ENCODE assay signal across 28 cellular contexts in the genomic region with DNA sequence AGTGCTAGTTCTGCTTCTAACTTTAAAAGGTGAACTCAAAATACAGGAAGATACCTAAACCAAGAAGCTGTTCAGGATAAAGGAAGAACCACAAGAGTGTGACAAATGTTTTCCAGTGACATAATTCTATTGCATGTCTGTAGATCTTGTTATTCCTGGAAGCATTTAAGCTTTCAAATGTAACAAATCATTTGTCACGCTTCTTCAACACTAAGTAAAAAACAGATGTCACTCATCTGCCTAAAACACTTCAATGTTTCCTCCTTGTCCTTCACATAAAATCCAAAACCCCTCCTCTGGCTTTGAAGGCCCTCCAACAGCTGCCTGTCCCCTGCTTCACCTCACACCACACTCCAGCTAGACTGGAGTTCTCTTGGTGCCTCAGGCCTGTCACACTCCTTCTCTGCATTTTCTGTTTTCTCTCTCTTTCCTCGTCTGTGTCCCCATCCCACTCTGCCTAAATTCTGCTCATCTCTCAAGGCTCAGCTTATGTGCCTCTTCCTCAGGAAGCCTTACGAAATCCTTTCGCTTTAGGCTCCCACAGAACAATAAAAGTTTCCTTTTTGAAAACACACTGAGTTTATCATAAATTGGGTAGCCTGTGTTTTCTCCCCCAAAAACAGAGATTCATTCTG. TPM values are rescaled to one million over a fixed set of nuclear protein-coding genes. Genes with fewer than 3 reads are reported as not detected.
DNase-seq lines count a peak whose midpoint lies in the region; ATAC-seq, FAIRE-seq and TF ChIP-seq lines count a peak whose summit lies in the region.
"Had no signal": no experiment of that assay in that cellular context is flagged by ENCODE, and none has a peak within 500 bp of the region (broad histone marks: within the 10 kb centered on the region; RNA-seq: fewer than 3 reads in every experiment).

No MANE protein-coding gene starts in this region.

- H3K79me2 ChIP-seq in K562 (ENCODE audit: control insufficient read depth, insufficient read depth, low read length) (no peaks in the 10 kb centered on the region), GM23338 (replicated peaks; ENCODE audit: insufficient read depth) (no peaks in the 10 kb centered on the region)

- H2AFZ ChIP-seq in K562 (ENCODE audit: low read depth, low read length) (no peak overlapping the region), GM23338 (no peak overlapping the region)

- H3K27me3 ChIP-seq in K562 (ENCODE audit: control insufficient read depth in 2 of 2, insufficient read depth in 2 of 2, low read length in 2 of 2), result peaks cover 21 to 51% of the 10 kb centered on the region in 2 experiments
- no peaks in the 10 kb centered on the region for H3K27me3 ChIP-seq in aorta (ENCODE audit: control insufficient read depth in 1 of 2, insufficient read depth in 2 of 2, low read length in 1 of 2)
- H3K27me3 ChIP-seq in GM23338 (ENCODE audit: insufficient read depth), result no peaks in the 10 kb centered on the region
- H3K27me3 ChIP-seq: esophagus muscularis mucosa, gastrocnemius medialis had no signal

- H3K9me3 ChIP-seq in K562 (replicated peaks; ENCODE audit: control insufficient read depth, insufficient read depth, low read depth, low read length) (no peaks in the 10 kb centered on the region), aorta (ENCODE audit: control insufficient read depth, low read length) (no peaks in the 10 kb centered on the region)
- H3K9me3 ChIP-seq: esophagus muscularis mucosa, gastrocnemius medialis, thoracic aorta had no signal

- H3K4me2 ChIP-seq in K562 (ENCODE audit: insufficient read depth, low read length) (no peak overlapping the region), GM23338 (no peak overlapping the region)

- peaks cover 15% of the 10 kb centered on the region for H3K4me1 Mint-ChIP-seq in activated naive CD4-positive, alpha-beta T cell treated with anti-CD3 and anti-CD28 coated beads, Interleukin-2, amount 50 U/mL, for 24 hours
- peaks cover 23% of the 10 kb centered on the region for H3K4me1 Mint-ChIP-seq in stimulated activated naive CD8-positive, alpha-beta T cell treated with anti-CD3 and anti-CD28 coated beads, Interleukin-15, Interleukin-2, amounts not matched to agents 100 ng/mL and 50 ng/mL, for 24 hours (ENCODE audit: low read depth)
- H3K4me1 Mint-ChIP-seq in GM23338, result peaks cover 19% of the 10 kb centered on the region
- H3K4me1 Mint-ChIP-seq: brain; stimulated activated memory B cell treated with anti-CD40 and anti-IgM and Interleukin-4, amounts not matched to agents 10 μg/mL and 1 μg/mL and 100 μg/mL, for 72 hours had no signal

- H3K9me1 ChIP-seq in K562 (ENCODE audit: control insufficient read depth, insufficient read depth, low read length), result no peaks in the 10 kb centered on the region

- no peak for FAIRE-seq in K562 (lab: Jason Lieb, UNC)
- FAIRE-seq: TTC549 had no signal

- no peak overlapping the region for H3K27ac ChIP-seq in K562 (ENCODE audit: extremely low read depth, low read depth, low read length)
- H3K27ac ChIP-seq in aorta (ENCODE audit: low read depth in 1 of 2, low read length in 2 of 2), result no peak overlapping the region
- no peak overlapping the region for H3K27ac ChIP-seq in GM23338 (ENCODE audit: low read depth)
- H3K27ac ChIP-seq: esophagus muscularis mucosa, gastrocnemius medialis, skin epidermis, thoracic aorta had no signal

- TF ChIP-seq CTCF in K562 (IDR thresholded peaks at IDR 0.05 in 2 of 3, conservative IDR thresholded peaks at IDR 0.05 in 1 of 3; ENCODE audit: insufficient read depth in 2 of 3, low read depth in 1 of 3, low read length in 3 of 3), result no peak
- no peak for TF ChIP-seq CTCF in GM23338 (conservative IDR thresholded peaks at IDR 0.05; ENCODE audit: low read depth in 2 of 2)

- POLR2A ChIA-PET in K562 (lab: Yijun Ruan, JAX), result interaction anchor here (1.4 kb wide), 1 partner anchor 10 kb away, joined by 4 read pairs; no protein-coding TSS in a partner anchor

- no peaks in the 10 kb centered on the region for H3K36me3 Mint-ChIP-seq in activated naive CD4-positive, alpha-beta T cell treated with anti-CD3 and anti-CD28 coated beads, Interleukin-2, amount 50 U/mL, for 24 hours
- H3K36me3 Mint-ChIP-seq in stimulated activated naive CD8-positive, alpha-beta T cell treated with anti-CD3 and anti-CD28 coated beads, Interleukin-15, Interleukin-2, amounts not matched to agents 100 ng/mL and 50 ng/mL, for 24 hours (ENCODE audit: low read depth), result no peaks in the 10 kb centered on the region
- no peaks in the 10 kb centered on the region for H3K36me3 Mint-ChIP-seq in GM23338 (ENCODE audit: low read depth)
- H3K36me3 Mint-ChIP-seq: brain; CD8-positive, alpha-beta T cell; stimulated activated memory B cell treated with anti-CD40 and anti-IgM and Interleukin-4, amounts not matched to agents 10 μg/mL and 1 μg/mL and 100 μg/mL, for 72 hours had no signal

- no peak for TF ChIP-seq RAD21 in K562 (CRISPR knock-in tag; conservative IDR thresholded peaks at IDR 0.05 in 1 of 2, IDR thresholded peaks at IDR 0.05 in 1 of 2)

- no peak for TF ChIP-seq EP300 in K562 (IDR thresholded peaks at IDR 0.05; ENCODE audit: low read length)

- no peaks in the 10 kb centered on the region for H3K36me3 ChIP-seq in K562 (ENCODE audit: control insufficient read depth, insufficient read depth, low read length)
- H3K36me3 ChIP-seq in aorta (ENCODE audit: control insufficient read depth in 1 of 2, insufficient read depth in 2 of 2, low read length in 1 of 2), result no peaks in the 10 kb centered on the region
- H3K36me3 ChIP-seq in GM23338 (ENCODE audit: insufficient read depth), result no peaks in the 10 kb centered on the region
- H3K36me3 ChIP-seq: esophagus muscularis mucosa, gastrocnemius medialis, thoracic aorta had no signal

- no peak for DNase-seq in activated naive CD4-positive, alpha-beta T cell (lab: John Stamatoyannopoulos, UW)
- DNase-seq in MV-4-11 (lab: John Stamatoyannopoulos, UW), result peak; percentile 62
- no peak for DNase-seq in K562 (ENCODE audit: extremely low read depth in 1 of 4, low spot score in 3 of 4)
- no peak for DNase-seq in aorta
- DNase-seq in GM23338 (ENCODE audit: low spot score), result no peak
- no peak for DNase-seq in midbrain (lab: John Stamatoyannopoulos, UW)
- DNase-seq: activated CD4-positive, CD25-positive, alpha-beta regulatory T cell treated with anti-CD3 and anti-CD28 coated beads, Interleukin-2, amount 50 U/mL, for 72 hours; CD8-positive, alpha-beta T cell; effector CD8-positive, alpha-beta T cell; gastrocnemius medialis; hypothalamus; left ventricle myocardium superior; NCI-H187; stimulated activated CD4-positive, alpha-beta T cell treated with anti-CD3 and anti-CD28 coated beads, Interleukin-2, amount 100 ng/mL, for 24 hours; SW 1271 had no signal

- no peaks in the 10 kb centered on the region for H4K20me1 ChIP-seq in K562 (replicated peaks; ENCODE audit: control insufficient read depth, insufficient read depth, low read length)
- no peaks in the 10 kb centered on the region for H4K20me1 ChIP-seq in GM23338 (replicated peaks; ENCODE audit: insufficient read depth)

- intact Hi-C loops in K562 (cut with micrococcal nuclease), result no loop called here
- intact Hi-C loops in aorta (cut with DNase I), result no loop called here

- in situ Hi-C loops in K562 (cut with MboI), result no loop called here

- H3K27me3 Mint-ChIP-seq in activated naive CD4-positive, alpha-beta T cell treated with anti-CD3 and anti-CD28 coated beads, Interleukin-2, amount 50 U/mL, for 24 hours, result peaks cover 1% of the 10 kb centered on the region
- H3K27me3 Mint-ChIP-seq in stimulated activated naive CD8-positive, alpha-beta T cell treated with anti-CD3 and anti-CD28 coated beads, Interleukin-15, Interleukin-2, amounts not matched to agents 100 ng/mL and 50 ng/mL, for 24 hours, result peaks cover 3% of the 10 kb centered on the region
- H3K27me3 Mint-ChIP-seq in GM23338 (ENCODE audit: insufficient read depth, low read depth, poor library complexity), result peaks cover 17% of the 10 kb centered on the region

- no peak overlapping the region for H3K4me3 Mint-ChIP-seq in activated naive CD4-positive, alpha-beta T cell treated with anti-CD3 and anti-CD28 coated beads, Interleukin-2, amount 50 U/mL, for 24 hours
- H3K4me3 Mint-ChIP-seq in stimulated activated naive CD8-positive, alpha-beta T cell treated with anti-CD3 and anti-CD28 coated beads, Interleukin-15, Interleukin-2, amounts not matched to agents 100 ng/mL and 50 ng/mL, for 24 hours, result peak overlapping the region; percentile 6
- no peak overlapping the region for H3K4me3 Mint-ChIP-seq in GM23338
- H3K4me3 Mint-ChIP-seq: brain; CD8-positive, alpha-beta T cell; stimulated activated memory B cell treated with anti-CD40 and anti-IgM and Interleukin-4, amounts not matched to agents 10 μg/mL and 1 μg/mL and 100 μg/mL, for 72 hours had no signal

- H3F3A ChIP-seq in GM23338 (replicated peaks; ENCODE audit: low read depth), result no peaks in the 10 kb centered on the region

- no peaks in the 10 kb centered on the region for H3K9me3 Mint-ChIP-seq in activated naive CD4-positive, alpha-beta T cell treated with anti-CD3 and anti-CD28 coated beads, Interleukin-2, amount 50 U/mL, for 24 hours
- no peaks in the 10 kb centered on the region for H3K9me3 Mint-ChIP-seq in stimulated activated naive CD8-positive, alpha-beta T cell treated with anti-CD3 and anti-CD28 coated beads, Interleukin-15, Interleukin-2, amounts not matched to agents 100 ng/mL and 50 ng/mL, for 24 hours
- peaks cover 3% of the 10 kb centered on the region; the same call in 1 of the 3 replicates for H3K9me3 Mint-ChIP-seq in GM23338
- H3K9me3 Mint-ChIP-seq: brain; CD8-positive, alpha-beta T cell; stimulated activated memory B cell treated with anti-CD40 and anti-IgM and Interleukin-4, amounts not matched to agents 10 μg/mL and 1 μg/mL and 100 μg/mL, for 72 hours had no signal

- no peaks in the 10 kb centered on the region; a peak in 1 of 5 replicates for H3K4me1 ChIP-seq in K562 (replicated peaks in 1 of 2; ENCODE audit: control insufficient read depth in 2 of 2, insufficient read depth in 2 of 2, low read length in 2 of 2)
- no peaks in the 10 kb centered on the region for H3K4me1 ChIP-seq in aorta (ENCODE audit: control insufficient read depth in 1 of 2, insufficient read depth in 2 of 2, low read length in 2 of 2)
- H3K4me1 ChIP-seq in GM23338 (ENCODE audit: insufficient read depth), result peaks cover 13% of the 10 kb centered on the region
- H3K4me1 ChIP-seq: gastrocnemius medialis had no signal

- BruUV-seq in K562 (replicated peaks; lab: Mats Ljungman, UMichigan), result no TSS peak

- CTCF ChIA-PET in K562 (lab: Yijun Ruan, JAX; ENCODE audit: low intra/inter-chr PET ratio), result no interaction called here

- WGBS in K562 (ENCODE audit: insufficient coverage, low coverage, missing lambda C conversion rate), result 4% methylated on average over 3 of the region's 4 CpGs
- WGBS in aorta, 2 donors, result 77 to 84% methylated on average over 4 of the region's 4 CpGs

- H3K27ac Mint-ChIP-seq in activated naive CD4-positive, alpha-beta T cell treated with anti-CD3 and anti-CD28 coated beads, Interleukin-2, amount 50 U/mL, for 24 hours, result peak overlapping the region; percentile 53
- H3K27ac Mint-ChIP-seq in stimulated activated naive CD8-positive, alpha-beta T cell treated with anti-CD3 and anti-CD28 coated beads, Interleukin-15, Interleukin-2, amounts not matched to agents 100 ng/mL and 50 ng/mL, for 24 hours, result peak overlapping the region; percentile 87
- no peak overlapping the region for H3K27ac Mint-ChIP-seq in GM23338
- H3K27ac Mint-ChIP-seq: brain; CD8-positive, alpha-beta T cell; stimulated activated memory B cell treated with anti-CD40 and anti-IgM and Interleukin-4, amounts not matched to agents 10 μg/mL and 1 μg/mL and 100 μg/mL, for 72 hours had no signal

- ATAC-seq in K562 (no peak), aorta (ENCODE audit: low FRiP score) (no peak), GM23338 (no peak)
- ATAC-seq: CD8-positive, alpha-beta T cell; gastrocnemius medialis; left ventricle myocardium superior; Right ventricle myocardium inferior; stimulated activated memory B cell treated with anti-CD40 and anti-IgM and Interleukin-4, amounts not matched to agents 10 μg/mL and 1 μg/mL and 100 μg/mL, for 72 hours had no signal

- no peak overlapping the region for H3K4me3 ChIP-seq in K562
- H3K4me3 ChIP-seq in aorta (ENCODE audit: low read length in 2 of 2), result no peak overlapping the region
- no peak overlapping the region for H3K4me3 ChIP-seq in GM23338
- H3K4me3 ChIP-seq: esophagus muscularis mucosa, gastrocnemius medialis, skin epidermis, thoracic aorta had no signal

- no peaks in the 10 kb centered on the region; the same call in 1 of the 2 replicates for H3K9me2 ChIP-seq in GM23338 (ENCODE audit: insufficient read depth)

- no peak for TF ChIP-seq POLR2A in K562 (conservative IDR thresholded peaks at IDR 0.05)

- H3K9ac ChIP-seq in K562 (ENCODE audit: insufficient read depth in 1 of 2, low read depth in 2 of 2, low read length in 2 of 2), result no peak overlapping the region

RNA-seq across cellular contexts. Expression of a gene that starts 6.4 kb away (rescaled TPM):
- not detected in 2 replicates for total RNA-seq in K562 (2011; cell fraction: chromatin; rRNA removed; ENCODE audit: low replicate concordance)
- not detected in 2 replicates for total RNA-seq in K562 (2011; cell fraction: nucleolus; rRNA removed)
- total RNA-seq in K562 (2011; cell fraction: nucleoplasm; rRNA removed), result not detected in 2 replicates
- total RNA-seq in K562 (2014; rRNA removed), result not detected in 2 replicates
- total RNA-seq in K562 (2014; rRNA removed; fragmentation: Illumina TruSeq; extraction: Trizol), result not detected in 2 replicates
- not detected in 2 replicates for total RNA-seq in K562 (2015; rRNA removed; fragmentation: Illumina TruSeq; extraction: Trizol)
- not detected in 2 replicates for total RNA-seq in K562 (2021)
- polyA plus RNA-seq in K562 (2011; rRNA removed), result not detected in 2 replicates
- not detected in 2 replicates for polyA plus RNA-seq in K562 (2011; cell fraction: cytosol; rRNA removed)
- polyA plus RNA-seq in K562 (2011; cell fraction: nucleus; rRNA removed), result not detected in 2 replicates
- not detected in 2 replicates for polyA plus RNA-seq in K562 (2012)
- polyA plus RNA-seq in K562 (2014; fragmentation: Illumina TruSeq; extraction: Trizol), result not detected in 2 replicates
- not detected for polyA plus RNA-seq in K562 (2014; fragmentation: Nextera tagmentation; extraction: Ambion mirVana)
- not detected in 2 replicates for polyA plus RNA-seq in K562 (2014; rRNA removed)
- not detected in 2 replicates for polyA minus RNA-seq in K562 (2011; rRNA and poly(A)+ RNA removed)
- not detected in 2 replicates for polyA minus RNA-seq in K562 (2011; cell fraction: cytosol; rRNA and poly(A)+ RNA removed)
- not detected in 2 replicates for polyA minus RNA-seq in K562 (2011; cell fraction: nucleus; rRNA and poly(A)+ RNA removed)
- total RNA-seq in aorta, result under 1 TPM in 1 of 2 donors, not detected in 1; 0.72 TPM
- not detected for polyA plus RNA-seq in aorta
- total RNA-seq in GM23338 (2014; rRNA removed; shearing (Covaris generic)), result not detected in 2 replicates
- polyA plus RNA-seq in GM23338 (2016; fragmentation: Nextera tagmentation; extraction: Ambion mirVana), result not detected in 2 replicates
- total RNA-seq: CD8-positive, alpha-beta T cell; chondrocyte; OCI-LY7; pulmonary artery endothelial cell had no signal

RNA-seq across cellular contexts. Expression of a gene that starts 8.8 kb away (rescaled TPM):
- total RNA-seq in K562 (2011; cell fraction: chromatin; rRNA removed; ENCODE audit: low replicate concordance), result not detected in 2 replicates
- total RNA-seq in K562 (2011; cell fraction: nucleolus; rRNA removed), result not detected in 2 replicates
- not detected in 2 replicates for total RNA-seq in K562 (2011; cell fraction: nucleoplasm; rRNA removed)
- total RNA-seq in K562 (2014; rRNA removed) (0.08 TPM in 1 of 2 replicates, not detected in the other), K562 (2014; rRNA removed; fragmentation: Illumina TruSeq; extraction: Trizol) (not detected in 2 replicates), K562 (2015; rRNA removed; fragmentation: Illumina TruSeq; extraction: Trizol) (not detected in 2 replicates), K562 (2021) (not detected in 2 replicates), aorta (under 1 TPM in 1 of 2 donors, not detected in 1; 0.78 TPM)
- polyA plus RNA-seq in K562 (2011; rRNA removed) (not detected in 2 replicates), K562 (2014; fragmentation: Illumina TruSeq; extraction: Trizol) (not detected in 2 replicates), K562 (2014; fragmentation: Nextera tagmentation; extraction: Ambion mirVana) (not detected), K562 (2014; rRNA removed) (not detected in 2 replicates), aorta (not detected), GM23338 (2016; fragmentation: Nextera tagmentation; extraction: Ambion mirVana) (not detected in 2 replicates)
- not detected in 2 replicates for polyA plus RNA-seq in K562 (2011; cell fraction: cytosol; rRNA removed)
- polyA plus RNA-seq in K562 (2011; cell fraction: nucleus; rRNA removed), result not detected in 2 replicates
- not detected in 2 replicates for polyA plus RNA-seq in K562 (2012)
- not detected in 2 replicates for polyA minus RNA-seq in K562 (2011; rRNA and poly(A)+ RNA removed)
- polyA minus RNA-seq in K562 (2011; cell fraction: cytosol; rRNA and poly(A)+ RNA removed), result not detected in 2 replicates
- not detected in 2 replicates for polyA minus RNA-seq in K562 (2011; cell fraction: nucleus; rRNA and poly(A)+ RNA removed)
- total RNA-seq in GM23338 (2014; rRNA removed; shearing (Covaris generic)), result not detected in 2 replicates
- total RNA-seq: CD8-positive, alpha-beta T cell; chondrocyte; gastrocnemius medialis; left ventricle myocardium superior; OCI-LY7; pulmonary artery endothelial cell had no signal

RNA-seq across cellular contexts. Expression of a gene that starts 36.4 kb away (rescaled TPM):
- not detected in 2 replicates for total RNA-seq in K562 (2011; cell fraction: chromatin; rRNA removed; ENCODE audit: low replicate concordance)
- total RNA-seq in K562 (2011; cell fraction: nucleolus; rRNA removed), result not detected in 2 replicates
- not detected in 2 replicates for total RNA-seq in K562 (2011; cell fraction: nucleoplasm; rRNA removed)
- total RNA-seq in K562 (2014; rRNA removed), result not detected in 2 replicates
- total RNA-seq in K562 (2014; rRNA removed; fragmentation: Illumina TruSeq; extraction: Trizol), result not detected in 2 replicates
- not detected in 2 replicates for total RNA-seq in K562 (2015; rRNA removed; fragmentation: Illumina TruSeq; extraction: Trizol)
- not detected in 2 replicates for total RNA-seq in K562 (2021)
- not detected in 2 replicates for polyA plus RNA-seq in K562 (2011; rRNA removed)
- not detected in 2 replicates for polyA plus RNA-seq in K562 (2011; cell fraction: cytosol; rRNA removed)
- not detected in 2 replicates for polyA plus RNA-seq in K562 (2011; cell fraction: nucleus; rRNA removed)
- polyA plus RNA-seq in K562 (2012), result not detected in 2 replicates
- not detected in 2 replicates for polyA plus RNA-seq in K562 (2014; fragmentation: Illumina TruSeq; extraction: Trizol)
- not detected for polyA plus RNA-seq in K562 (2014; fragmentation: Nextera tagmentation; extraction: Ambion mirVana)
- polyA plus RNA-seq in K562 (2014; rRNA removed), result not detected in 2 replicates
- polyA minus RNA-seq in K562 (2011; rRNA and poly(A)+ RNA removed), result not detected in 2 replicates
- polyA minus RNA-seq in K562 (2011; cell fraction: cytosol; rRNA and poly(A)+ RNA removed), result not detected in 2 replicates
- not detected in 2 replicates for polyA minus RNA-seq in K562 (2011; cell fraction: nucleus; rRNA and poly(A)+ RNA removed)
- total RNA-seq in aorta, result not detected
- not detected for polyA plus RNA-seq in aorta
- total RNA-seq in GM23338 (2014; rRNA removed; shearing (Covaris generic)), result not detected in 2 replicates
- polyA plus RNA-seq in GM23338 (2016; fragmentation: Nextera tagmentation; extraction: Ambion mirVana), result not detected in 2 replicates
- total RNA-seq: CD8-positive, alpha-beta T cell; chondrocyte; esophagus muscularis mucosa; gastrocnemius medialis; left ventricle myocardium superior; mononuclear cell; OCI-LY7; pulmonary artery endothelial cell; Right ventricle myocardium inferior; thoracic aorta had no signal

RNA-seq across cellular contexts. Expression of a gene that starts 58.8 kb away (rescaled TPM):
- total RNA-seq in K562 (2011; cell fraction: chromatin; rRNA removed; ENCODE audit: low replicate concordance), result 39.1 and 60.6 TPM in 2 replicates
- 38.0 and 48.7 TPM in 2 replicates for total RNA-seq in K562 (2011; cell fraction: nucleolus; rRNA removed)
- 46.6 and 51.7 TPM in 2 replicates for total RNA-seq in K562 (2011; cell fraction: nucleoplasm; rRNA removed)
- total RNA-seq in K562 (2014; rRNA removed), result 52.1 and 59.3 TPM in 2 replicates
- 18.1 and 19.1 TPM in 2 replicates for total RNA-seq in K562 (2014; rRNA removed; fragmentation: Illumina TruSeq; extraction: Trizol)
- total RNA-seq in K562 (2015; rRNA removed; fragmentation: Illumina TruSeq; extraction: Trizol), result 17.9 and 19.7 TPM in 2 replicates
- total RNA-seq in K562 (2021), result 59.6 and 63.0 TPM in 2 replicates
- 15.0 and 36.2 TPM in 2 replicates for polyA plus RNA-seq in K562 (2011; rRNA removed)
- 20.6 and 70.3 TPM in 2 replicates for polyA plus RNA-seq in K562 (2011; cell fraction: cytosol; rRNA removed)
- 23.5 and 81.6 TPM in 2 replicates for polyA plus RNA-seq in K562 (2011; cell fraction: nucleus; rRNA removed)
- polyA plus RNA-seq in K562 (2012), result 20.9 and 29.6 TPM in 2 replicates
- polyA plus RNA-seq in K562 (2014; fragmentation: Illumina TruSeq; extraction: Trizol), result 60.0 and 60.4 TPM in 2 replicates
- 1 to 10 TPM; 3.5 to 4.0 TPM for polyA plus RNA-seq in K562 (2014; fragmentation: Nextera tagmentation; extraction: Ambion mirVana)
- 55.9 and 58.6 TPM in 2 replicates for polyA plus RNA-seq in K562 (2014; rRNA removed)
- 17.1 and 65.5 TPM in 2 replicates for polyA minus RNA-seq in K562 (2011; rRNA and poly(A)+ RNA removed)
- 26.8 and 57.4 TPM in 2 replicates for polyA minus RNA-seq in K562 (2011; cell fraction: cytosol; rRNA and poly(A)+ RNA removed)
- polyA minus RNA-seq in K562 (2011; cell fraction: nucleus; rRNA and poly(A)+ RNA removed), result 12.8 and 32.0 TPM in 2 replicates
- 1 to 10 TPM; 1.7 to 5.3 TPM for total RNA-seq in aorta
- under 1 TPM in 1 of 2 donors, not detected in 1; 0.15 TPM for polyA plus RNA-seq in aorta
- total RNA-seq in GM23338 (2014; rRNA removed; shearing (Covaris generic)), result 138 and 223 TPM in 2 replicates
- 34.6 and 40.2 TPM in 2 replicates for polyA plus RNA-seq in GM23338 (2016; fragmentation: Nextera tagmentation; extraction: Ambion mirVana)
- total RNA-seq: OCI-LY7 had no signal
